ENCODE assay signal across 16 cellular contexts in genomic region chr10:116665541-116666125, GRCh38. TPM values are rescaled to one million over a fixed set of nuclear protein-coding genes. Genes with fewer than 3 reads are reported as not detected.
DNase-seq lines count a peak whose midpoint lies in the region; ATAC-seq and TF ChIP-seq lines count a peak whose summit lies in the region.
"Had no signal": no experiment of that assay in that cellular context is flagged by ENCODE, and none has a peak within 500 bp of the region (broad histone marks: within the 10 kb centered on the region; RNA-seq: fewer than 3 reads in every experiment).

No MANE protein-coding gene starts in this region.

- 0 out of 2 replicates have a peak, but pooled peaks cover 4% of the 10 kb centered on the region for H3K27me3 ChIP-seq in SJCRH30
- H3K27me3 ChIP-seq in tibial nerve: no peaks in the 10 kb centered on the region
- no peaks in the 10 kb centered on the region for H3K27me3 ChIP-seq in Caco-2 (replicated peaks; ENCODE audit: control insufficient read depth, insufficient read depth, low read length)

- H3K27ac ChIP-seq in SJCRH30: no peak overlapping the region
- peak overlapping the region; percentile 62 to 95 (median 88) for H3K27ac ChIP-seq in tibial nerve
- H3K27ac ChIP-seq: KMS-11 had no signal

- H3K27ac Mint-ChIP-seq in nephron (peak overlapping the region; percentile 85 to 91 (median 88)), Caco-2 (ENCODE audit: unreplicated experiment) (no peak overlapping the region)

- TF ChIP-seq CTCF in fibroblast of pulmonary artery (IDR thresholded peaks at IDR 0.05; ENCODE audit: low read length, missing control alignments) (no peak), nephron (IDR thresholded peaks at IDR 0.05; ENCODE audit: unreplicated experiment in 3 of 3) (no peak), tibial nerve (IDR thresholded peaks at IDR 0.05) (no peak), Caco-2 (IDR thresholded peaks at IDR 0.05; ENCODE audit: insufficient read depth in 1 of 2, low read depth in 1 of 2, low read length in 1 of 2, severe bottlenecking in 1 of 2, unreplicated experiment in 1 of 2) (no peak)

- CTCF ChIA-PET in Caco-2 (lab: Charles Lee): no interaction called here

- DNase-seq in SJCRH30 (peak; percentile 54 to 75), fibroblast of pulmonary artery (ENCODE audit: low read depth) (peak; percentile 45), tibial nerve (ENCODE audit: low spot score in 2 of 2) (peak in 1 of 2 donors; percentile 36), NCI-H2171 (lab: John Stamatoyannopoulos, UW) (no peak), Caco-2 (no peak), MV-4-11 (lab: John Stamatoyannopoulos, UW) (no peak)
- DNase-seq: activated CD4-positive, alpha-beta T cell treated with anti-CD3 and anti-CD28 coated beads, Interleukin-2, amount 50 U/mL, for 48 hours; foreskin fibroblast; islet precursor cell; NCI-H2081; stimulated activated CD4-positive, alpha-beta T cell treated with anti-CD3 and anti-CD28 coated beads, Interleukin-2, amount 100 ng/mL, for 24 hours; stimulated activated naive CD8-positive, alpha-beta T cell treated with anti-CD3 and anti-CD28 coated beads, Interleukin-15, Interleukin-2, amounts not matched to agents 100 U/mL and 50 U/mL, for 24 hours had no signal

- peak overlapping the region; percentile 4; the same call in 1 of the 2 replicates for H3K4me3 ChIP-seq in SJCRH30
- peak overlapping the region; percentile 14 for H3K4me3 ChIP-seq in fibroblast of pulmonary artery (replicated peaks; ENCODE audit: low read depth, low read length)
- H3K4me3 ChIP-seq in tibial nerve: peak overlapping the region; percentile 11 to 37 (median 20)
- no peak overlapping the region for H3K4me3 ChIP-seq in Caco-2 (ENCODE audit: low read depth, low read length)

- intact Hi-C loops in Caco-2 (cut with micrococcal nuclease; ENCODE audit: unreplicated experiment): no loop called here

- H3K9me3 ChIP-seq in SJCRH30 (replicated peaks) (no peaks in the 10 kb centered on the region), tibial nerve (no peaks in the 10 kb centered on the region), Caco-2 (no peaks in the 10 kb centered on the region)

- TF ChIP-seq EP300 in tibial nerve (IDR thresholded peaks at IDR 0.05): peak; percentile 40 to 93

- POLR2A ChIA-PET in Caco-2 (lab: Charles Lee): no interaction called here

- H3K36me3 ChIP-seq in SJCRH30 (no peaks in the 10 kb centered on the region), tibial nerve (no peaks in the 10 kb centered on the region), Caco-2 (ENCODE audit: control insufficient read depth, insufficient read depth, low read length) (no peaks in the 10 kb centered on the region)

- H3K27me3 Mint-ChIP-seq in nephron (ENCODE audit: low read depth) (peaks cover 19% of the 10 kb centered on the region), Caco-2 (ENCODE audit: insufficient read depth, unreplicated experiment) (peaks cover 3% of the 10 kb centered on the region)

- no peak for ATAC-seq in HG02840 (IDR thresholded peaks at IDR 0.05; ENCODE audit: low FRiP score, unreplicated experiment)
- ATAC-seq: stimulated activated naive CD8-positive, alpha-beta T cell treated with anti-CD3 and anti-CD28 coated beads, Interleukin-15, Interleukin-2, amounts not matched to agents 100 U/mL and 50 U/mL, for 24 hours had no signal

- H3K9me3 Mint-ChIP-seq in nephron: peaks cover 3% of the 10 kb centered on the region
- H3K9me3 Mint-ChIP-seq in Caco-2 (ENCODE audit: unreplicated experiment): no peaks in the 10 kb centered on the region

- peaks cover 29% of the 10 kb centered on the region for H3K4me1 Mint-ChIP-seq in nephron
- H3K4me1 Mint-ChIP-seq in Caco-2 (ENCODE audit: low read depth, unreplicated experiment): no peaks in the 10 kb centered on the region

- BruUV-seq in Caco-2 (replicated peaks; lab: Mats Ljungman, UMichigan): no TSS peak

- TF ChIP-seq POLR2A in tibial nerve (IDR thresholded peaks at IDR 0.05): peak; percentile 10 to 11

- 0 out of 2 replicates have a peak, but pooled peaks cover 5% of the 10 kb centered on the region for H3K4me1 ChIP-seq in SJCRH30
- H3K4me1 ChIP-seq in tibial nerve: peaks cover 0 to 57% (median 23%) of the 10 kb centered on the region in 4 donors
- no peaks in the 10 kb centered on the region for H3K4me1 ChIP-seq in Caco-2

- H3K4me3 Mint-ChIP-seq in nephron (peak overlapping the region in 2 of 3 experiments; percentile 15 to 37), Caco-2 (ENCODE audit: unreplicated experiment) (no peak overlapping the region)

- H3K36me3 Mint-ChIP-seq in nephron (ENCODE audit: low read depth) (peaks cover 20% of the 10 kb centered on the region), Caco-2 (ENCODE audit: insufficient read depth, unreplicated experiment) (no peaks in the 10 kb centered on the region)

- WGBS in tibial nerve, 2 donors: 19 to 25% methylated on average over 13 of the region's 13 CpGs

RNA-seq across cellular contexts. Expression of gene PNLIPRP2, which starts 44.9 kb away (rescaled TPM):
- total RNA-seq in SJCRH30 (2014; rRNA removed; shearing (Covaris generic)): not detected in 2 replicates
- total RNA-seq in tibial nerve (1 to 10 TPM in 2 of 4 donors, under 1 TPM in 1, not detected in 1; 0.42 to 4.1 (median 2.4) TPM), Caco-2 (2022) (0.67 and 1.00 TPM in 2 replicates)
- total RNA-seq: T-helper 1 cell treated with Interleukin-12 subunit alpha and Interleukin-12 subunit beta and Interleukin-4 antibody, amounts not matched to agents 30 ng/mL and 1 ng/mL, for 36 hours had no signal

Comparison
In these comparisons a context has a peak if more than half of its experiments do, and no peak if none do; other contexts are left out.
1. DNase-seq: peak in SJCRH30 (2 of 2) and fibroblast of pulmonary artery (single experiment); none in NCI-H2171 (single experiment), Caco-2 (0 of 2) and MV-4-11 (single experiment).